In genomic region chr17:17237026-17237799, GRCh38 we compare ENCODE assay signal across 8 cellular contexts. TPM values are rescaled to one million over a fixed set of nuclear protein-coding genes. Genes with fewer than 3 reads are reported as not detected.
DNase-seq lines count a peak whose midpoint lies in the region; ATAC-seq and TF ChIP-seq lines count a peak whose summit lies in the region.

TSS of gene FLCN (minus strand) at chr17:17237168. CDS start at chr17:17228137, 9,031 bp downstream.

- DNase-seq in DMS79 (lab: John Stamatoyannopoulos, UW): peak; percentile 40
- peak; percentile 93 for DNase-seq in KBM-7
- DNase-seq in Panc1 (ENCODE audit: low read depth, low spot score): peak; percentile 70
- peak; percentile 91 to 94 for DNase-seq in activated T-cell treated with anti-CD3 and anti-CD28 coated beads, Interleukin-2, amount 50 U/mL, for 72 hours
- DNase-seq in esophagus muscularis mucosa (ENCODE audit: extremely low spot score): peak; percentile 98
- peak; percentile 92 for DNase-seq in myocyte (ENCODE audit: low read depth)
- peak; percentile 88 to 90 for DNase-seq in stimulated activated CD8-positive, alpha-beta memory T cell treated with anti-CD3 and anti-CD28 coated beads, Interleukin-7, amount 100 ng/mL, for 4 hours (ENCODE audit: low read depth in 2 of 2)

- peak within 1 kb of the TSS; percentile 98 for H3K27ac ChIP-seq in Panc1 (ENCODE audit: low read length)
- peak within 1 kb of the TSS; percentile 92 to 98 (median 96) for H3K27ac ChIP-seq in esophagus muscularis mucosa (replicated peaks in 1 of 4)

- H3K4me3 ChIP-seq in Panc1 (ENCODE audit: low read depth in 2 of 2, low read length in 2 of 2) (peak within 1 kb of the TSS; percentile 91 to 97), esophagus muscularis mucosa (peak within 1 kb of the TSS; percentile 89 to 100 (median 96))

- no peak for TF ChIP-seq EP300 in esophagus muscularis mucosa (IDR thresholded peaks at IDR 0.05)

- peak; percentile 91 for TF ChIP-seq POLR2A in esophagus muscularis mucosa (IDR thresholded peaks at IDR 0.05; ENCODE audit: low read depth)

- intact Hi-C loops in Panc1 (cut with micrococcal nuclease; ENCODE audit: unreplicated experiment): no loop called here
- intact Hi-C loops in esophagus muscularis mucosa (cut with DNase I): loop anchor here (2.0 to 5.0 kb wide), 3 partner anchors 85 to 236 kb away; partner anchors contain the start of gene MPRIP

- H3K27ac Mint-ChIP-seq in activated T-cell treated with anti-CD3 and anti-CD28 coated beads, Interleukin-2, amount 50 U/mL, for 72 hours: peak within 1 kb of the TSS; percentile 99

- H3K36me3 Mint-ChIP-seq in activated T-cell treated with anti-CD3 and anti-CD28 coated beads, Interleukin-2, amount 50 U/mL, for 72 hours (ENCODE audit: insufficient read depth in 2 of 2): peaks cover 0 to 5% of the 10 kb centered on the region in 2 donors

- BruUV-seq in Panc1 (replicated peaks; lab: Mats Ljungman, UMichigan): no TSS peak

- no peaks in the 10 kb centered on the region for H3K9me3 Mint-ChIP-seq in activated T-cell treated with anti-CD3 and anti-CD28 coated beads, Interleukin-2, amount 50 U/mL, for 72 hours

- no peaks in the 10 kb centered on the region for H3K27me3 Mint-ChIP-seq in activated T-cell treated with anti-CD3 and anti-CD28 coated beads, Interleukin-2, amount 50 U/mL, for 72 hours (ENCODE audit: low read depth)

- in situ Hi-C loops in KBM-7 (cut with MboI; ENCODE audit: low pct_unique_long_range_greater_than_20kb, low sequenced_read_pairs): no loop called here
- in situ Hi-C loops in Panc1 (cut with HindIII; ENCODE audit: low pct_unique_long_range_greater_than_20kb, low sequenced_read_pairs): no loop called here

- H3K4me1 ChIP-seq in Panc1 (ENCODE audit: control insufficient read depth, insufficient read depth, low read length) (peaks cover 3% of the 10 kb centered on the region; the same call in 1 of the 2 replicates), esophagus muscularis mucosa (peaks cover 30 to 50% (median 45%) of the 10 kb centered on the region in 4 donors)

- H3K36me3 ChIP-seq in Panc1 (ENCODE audit: control insufficient read depth, insufficient read depth, low read length) (peaks cover 2% of the 10 kb centered on the region; the same call in 1 of the 2 replicates), esophagus muscularis mucosa (peaks cover 0 to 8% (median 6%) of the 10 kb centered on the region in 4 donors)

- H3K9me3 ChIP-seq in Panc1 (ENCODE audit: control insufficient read depth, insufficient read depth, low read depth, low read length) (no peaks in the 10 kb centered on the region), esophagus muscularis mucosa (no peaks in the 10 kb centered on the region)

- CTCF ChIA-PET in Panc1 (lab: Charles Lee): no interaction called here

- peaks cover 56% of the 10 kb centered on the region for H3K4me1 Mint-ChIP-seq in activated T-cell treated with anti-CD3 and anti-CD28 coated beads, Interleukin-2, amount 50 U/mL, for 72 hours (ENCODE audit: low read depth)

- WGBS in esophagus muscularis mucosa: under 1% methylated on average over 28 of the region's 53 CpGs

- peak; percentile 82 for ATAC-seq in GM21723 (IDR thresholded peaks at IDR 0.05; ENCODE audit: unreplicated experiment)
- peak; percentile 92 for ATAC-seq in Panc1
- ATAC-seq in activated T-cell treated with anti-CD3 and anti-CD28 coated beads, Interleukin-2, amount 50 U/mL, for 72 hours (replicated peaks in 1 of 2): peak; percentile 94 to 95

- POLR2A ChIA-PET in Panc1 (lab: Charles Lee): no interaction called here

- no peak for TF ChIP-seq CTCF in Panc1 (IDR thresholded peaks at IDR 0.05)
- no peak for TF ChIP-seq CTCF in esophagus muscularis mucosa (IDR thresholded peaks at IDR 0.05)

- peak within 1 kb of the TSS; percentile 96 to 99 for H3K4me3 Mint-ChIP-seq in activated T-cell treated with anti-CD3 and anti-CD28 coated beads, Interleukin-2, amount 50 U/mL, for 72 hours

- H3K27me3 ChIP-seq in Panc1 (ENCODE audit: control insufficient read depth, insufficient read depth, low read length): no peaks in the 10 kb centered on the region
- H3K27me3 ChIP-seq in esophagus muscularis mucosa: no peaks in the 10 kb centered on the region

RNA-seq across cellular contexts. Expression of gene FLCN, which starts in this region (rescaled TPM):
- total RNA-seq in Panc1 (2021; ENCODE audit: unreplicated experiment) (71.6 TPM), esophagus muscularis mucosa (10 to 100 TPM; 21.5 to 64.7 (median 45.5) TPM), myocyte (66.4 TPM in 2 replicates)
- 46.8 TPM for polyA plus RNA-seq in Panc1 (2012; ENCODE audit: insufficient read length)
- total RNA-seq in activated T-cell treated with anti-CD3 and anti-CD28 coated beads, Interleukin-2, amount 50 U/mL, for 72 hours: 10 to 100 TPM; 27.3 to 29.2 TPM
- polyA plus RNA-seq in myocyte (2012): 62.8 TPM

Comparison
In these comparisons a context has a peak if more than half of its experiments do, and no peak if none do; other contexts are left out.
1. Peak in every context shown above with its lines: DNase-seq, ATAC-seq, H3K4me3 ChIP-seq and H3K27ac ChIP-seq.
2. DNase-seq: peak in every context shown above with its lines; median percentile 98 in esophagus muscularis mucosa; 93 in KBM-7; 92 in activated T-cell treated with anti-CD3 and anti-CD28 coated beads, Interleukin-2, amount 50 U/mL, for 72 hours; 92 in myocyte; 89 in stimulated activated CD8-positive, alpha-beta memory T cell treated with anti-CD3 and anti-CD28 coated beads, Interleukin-7, amount 100 ng/mL, for 4 hours; 70 in Panc1; 40 in DMS79.